Comparison of ENCODE assay signal across 8 cellular contexts in the genomic region with DNA sequence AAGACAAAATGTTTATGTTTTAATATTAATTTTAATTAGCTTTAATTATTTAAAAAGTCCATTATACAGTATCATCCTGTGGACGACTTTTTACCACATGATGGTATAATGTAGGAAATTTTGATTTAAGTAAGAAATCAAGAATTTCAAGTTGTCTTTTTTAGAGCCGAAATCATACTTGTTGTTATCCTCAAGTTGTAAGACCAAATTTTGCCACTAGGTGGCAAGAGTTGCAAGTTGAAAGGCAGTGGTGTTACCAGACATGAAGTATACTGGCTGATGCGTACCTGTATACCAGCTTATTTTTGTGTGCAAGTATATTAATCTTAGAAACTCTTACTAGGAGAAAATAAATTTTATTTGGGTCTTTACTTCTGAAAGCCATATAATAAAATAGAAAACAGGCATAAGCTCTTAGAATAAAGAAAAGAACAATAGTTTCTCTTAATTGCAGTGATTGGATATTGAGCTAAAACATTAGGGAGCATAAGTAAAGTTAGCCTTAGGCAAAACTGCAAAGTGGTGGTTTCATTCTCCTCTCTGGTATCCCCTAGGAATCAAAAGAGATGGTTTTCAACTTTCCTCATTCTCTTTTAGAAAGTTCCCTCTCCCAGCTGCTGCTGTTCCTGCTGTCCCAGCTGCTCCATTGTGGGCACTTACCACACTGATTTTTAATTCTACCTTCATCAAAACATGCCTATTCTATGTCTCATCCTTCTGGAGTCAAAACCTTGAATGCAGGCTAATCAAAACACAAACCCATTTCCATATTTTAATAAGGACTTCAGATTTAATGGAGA.
A peak's percentile ranks its signal among the peaks of the same experiment; 100 is the strongest.
DNase-seq lines count a peak whose midpoint lies in the region; ATAC-seq and TF ChIP-seq lines count a peak whose summit lies in the region.

No MANE protein-coding gene starts in this region.

- in situ Hi-C loops in astrocyte of the cerebellum (cut with HindIII; ENCODE audit: low sequenced_read_pairs): no loop called here

- ATAC-seq in DND-41 (ENCODE audit: insufficient read depth, low read depth) (peak; percentile 72; the same call in 2 of the 3 replicates), GM19372 (IDR thresholded peaks at IDR 0.05; ENCODE audit: low read depth, unreplicated experiment) (peak; percentile 85), HG03442 (IDR thresholded peaks at IDR 0.05; ENCODE audit: unreplicated experiment) (peak; percentile 92)

- no peaks in the 10 kb centered on the region for H3K27me3 ChIP-seq in DND-41 (ENCODE audit: insufficient read depth, low read length, poor library complexity)

- peak; percentile 71 for TF ChIP-seq CTCF in DND-41 (IDR thresholded peaks at IDR 0.05; ENCODE audit: borderline replicate concordance, extremely low read depth, low read length, poor library complexity, severe bottlenecking)
- TF ChIP-seq CTCF in astrocyte of the cerebellum (IDR thresholded peaks at IDR 0.05; ENCODE audit: low read depth, low read length, missing control alignments): peak; percentile 65

- H3K4me1 ChIP-seq in DND-41 (ENCODE audit: insufficient read depth, low read length): no peaks in the 10 kb centered on the region

- no peak overlapping the region for H3K27ac ChIP-seq in DND-41 (ENCODE audit: low read length)

- no peak overlapping the region for H2AFZ ChIP-seq in DND-41 (ENCODE audit: low read depth, low read length)

- no peaks in the 10 kb centered on the region for H3K9me3 ChIP-seq in DND-41 (ENCODE audit: insufficient read depth, low read length, severe bottlenecking)

- H3K36me3 ChIP-seq in DND-41 (ENCODE audit: insufficient read depth, low read length): no peaks in the 10 kb centered on the region

- no peaks in the 10 kb centered on the region for H3K79me2 ChIP-seq in DND-41 (ENCODE audit: insufficient read depth, low read length)

- H3K4me2 ChIP-seq in DND-41 (ENCODE audit: insufficient read depth, low read length): no peak overlapping the region

- H3K4me3 ChIP-seq in DND-41 (ENCODE audit: low read depth in 1 of 2, low read length in 2 of 2) (no peak overlapping the region), astrocyte of the cerebellum (ENCODE audit: low read depth, low read length) (no peak overlapping the region)

- H3K9ac ChIP-seq in DND-41 (ENCODE audit: low read depth, low read length): no peak overlapping the region

- DNase-seq in DND-41 (peak; percentile 20), NCI-H446 treated with DMSO at 0.1 percent for 48 hours (lab: John Stamatoyannopoulos, UW) (peak; percentile 32), astrocyte of the cerebellum (ENCODE audit: low read depth) (peak; percentile 77), iPS-NIHi11 (ENCODE audit: low spot score) (peak; percentile 29), stromal cell of bone marrow (ENCODE audit: low read depth) (peak; percentile 64), NK-92 (lab: John Stamatoyannopoulos, UW; ENCODE audit: unreplicated experiment) (no peak)

- H4K20me1 ChIP-seq in DND-41 (ENCODE audit: insufficient read depth, low read length): no peaks in the 10 kb centered on the region
